In the genomic region with DNA sequence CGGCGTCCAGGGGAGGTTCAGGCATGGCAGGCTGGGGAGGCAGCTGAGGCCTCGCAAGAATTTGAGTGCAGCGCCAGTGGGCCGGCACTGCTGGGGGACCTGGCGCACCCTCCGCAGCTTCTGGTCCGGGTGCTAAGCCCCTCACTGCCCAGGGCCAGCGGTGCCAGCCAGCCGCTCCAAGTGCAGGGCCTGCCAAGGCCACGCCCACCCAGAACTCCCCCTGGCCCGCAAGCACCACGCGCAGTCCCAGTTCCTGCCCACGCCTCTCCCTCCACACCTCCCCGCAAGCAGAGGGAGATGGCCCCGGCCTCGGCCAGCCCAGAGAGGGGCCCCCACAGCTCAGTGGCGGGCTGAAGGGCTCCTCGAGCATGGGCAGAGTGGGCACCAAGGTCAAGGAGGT, we compare ENCODE assay signal across 23 cellular contexts.
DNase-seq lines count a peak whose midpoint lies in the region; ATAC-seq and TF ChIP-seq lines count a peak whose summit lies in the region.
"Had no signal": no experiment of that assay in that cellular context is flagged by ENCODE, and none has a peak within 500 bp of the region (broad histone marks: within the 10 kb centered on the region; RNA-seq: fewer than 3 reads in every experiment).

No MANE protein-coding gene starts in this region.

- H3K36me3 Mint-ChIP-seq in chondrocyte (ENCODE audit: low read depth) = no peaks in the 10 kb centered on the region
- H3K36me3 Mint-ChIP-seq: CD14-positive monocyte; CD4-positive, alpha-beta memory T cell; CD4-positive, CD25-positive, alpha-beta regulatory T cell; CD8-positive, alpha-beta memory T cell had no signal

- H3K14ac ChIP-seq in neuronal stem cell (ENCODE audit: low read length) = peak overlapping the region; percentile 21

- intact Hi-C loops in upper lobe of right lung (cut with DNase I) = no loop called here

- DNase-seq in neuronal stem cell (ENCODE audit: low spot score) = no peak
- DNase-seq in upper lobe of right lung = no peak
- DNase-seq in NCI-H1694 treated with DMSO at 0.1 percent for 48 hours (lab: John Stamatoyannopoulos, UW) = no peak
- no peak for DNase-seq in chondrocyte (ENCODE audit: low spot score)
- DNase-seq: 8988T; ACHN; BE2C; C1 segment of cervical spinal cord; CD4-positive, alpha-beta memory T cell; CD4-positive, CD25-positive, alpha-beta regulatory T cell; CD8-positive, alpha-beta memory T cell; COR-L47; DMS 273 treated with DMSO at 0.1 percent for 48 hours; DMS153; DMS53; DMS79; DND-41; EL; GDM1 had no signal

- no peak overlapping the region for H3K27ac ChIP-seq in neuronal stem cell (replicated peaks; ENCODE audit: low read length)
- H3K27ac ChIP-seq in upper lobe of right lung = no peak overlapping the region
- H3K27ac ChIP-seq: BLaER1 had no signal

- no peak overlapping the region for H4K8ac ChIP-seq in neuronal stem cell (ENCODE audit: low read depth, low read length)

- no peaks in the 10 kb centered on the region for H3K9me3 ChIP-seq in neuronal stem cell (replicated peaks in 1 of 2; ENCODE audit: control insufficient read depth in 2 of 2, insufficient read depth in 1 of 2, low read depth in 1 of 2, low read length in 2 of 2)
- H3K9me3 ChIP-seq in upper lobe of right lung = no peaks in the 10 kb centered on the region
- H3K9me3 ChIP-seq: BE2C had no signal

- no peak overlapping the region for H2AFZ ChIP-seq in neuronal stem cell (ENCODE audit: low read length)

- H2AK5ac ChIP-seq in neuronal stem cell (ENCODE audit: low read depth, low read length) = no peak overlapping the region

- TF ChIP-seq CTCF in upper lobe of right lung (IDR thresholded peaks at IDR 0.05) (no peak), chondrocyte (IDR thresholded peaks at IDR 0.05) (no peak)

- H2BK120ac ChIP-seq in neuronal stem cell (ENCODE audit: low read depth, low read length) = no peak overlapping the region

- no peaks in the 10 kb centered on the region for H3K27me3 ChIP-seq in neuronal stem cell (ENCODE audit: control insufficient read depth in 3 of 3, insufficient read depth in 3 of 3, low read depth in 1 of 3, low read length in 3 of 3)
- H3K27me3 ChIP-seq in upper lobe of right lung = no peaks in the 10 kb centered on the region
- H3K27me3 ChIP-seq: BE2C, BLaER1 had no signal

- H2BK15ac ChIP-seq in neuronal stem cell (ENCODE audit: low read length) = no peak overlapping the region

- no peaks in the 10 kb centered on the region for H3K4me1 ChIP-seq in neuronal stem cell (ENCODE audit: control insufficient read depth in 2 of 2, insufficient read depth in 1 of 2, low read depth in 1 of 2, low read length in 2 of 2)
- no peaks in the 10 kb centered on the region for H3K4me1 ChIP-seq in upper lobe of right lung
- H3K4me1 ChIP-seq: BE2C, BLaER1 had no signal

- WGBS in neuronal stem cell (ENCODE audit: extremely low coverage in 2 of 2, insufficient read length in 2 of 2, insufficient replicate concordance in 1 of 2), 2 donors = no CpG with 5 or more reads among the region's 20 CpGs

- no peak overlapping the region for H3K4me3 ChIP-seq in neuronal stem cell (ENCODE audit: low read length in 2 of 2)
- no peak overlapping the region for H3K4me3 ChIP-seq in upper lobe of right lung
- H3K4me3 ChIP-seq: BLaER1, GM12878 had no signal

- H2BK5ac ChIP-seq in neuronal stem cell (ENCODE audit: low read length) = peak overlapping the region; percentile 13

- peak overlapping the region; percentile 65 for H3K23ac ChIP-seq in neuronal stem cell (ENCODE audit: low read depth, low read length, poor library complexity)

- peak overlapping the region; percentile 76 for H3K18ac ChIP-seq in neuronal stem cell (ENCODE audit: low read length)

- no peak overlapping the region for H3K4me3 Mint-ChIP-seq in chondrocyte (ENCODE audit: unreplicated experiment)
- H3K4me3 Mint-ChIP-seq: CD14-positive monocyte; CD4-positive, alpha-beta memory T cell; CD4-positive, CD25-positive, alpha-beta regulatory T cell; CD8-positive, alpha-beta memory T cell had no signal

- H3K4ac ChIP-seq in neuronal stem cell (ENCODE audit: low read length) = no peak overlapping the region

- H3K36me3 ChIP-seq in neuronal stem cell (replicated peaks in 1 of 2; ENCODE audit: control insufficient read depth in 2 of 2, insufficient read depth in 2 of 2, low read length in 2 of 2) (no peaks in the 10 kb centered on the region), upper lobe of right lung (no peaks in the 10 kb centered on the region)
- H3K36me3 ChIP-seq: BE2C, BLaER1 had no signal

- no peak overlapping the region for H3K27ac Mint-ChIP-seq in chondrocyte (ENCODE audit: unreplicated experiment)
- H3K27ac Mint-ChIP-seq: CD14-positive monocyte; CD4-positive, alpha-beta memory T cell; CD4-positive, CD25-positive, alpha-beta regulatory T cell; CD8-positive, alpha-beta memory T cell had no signal

- H3K4me1 Mint-ChIP-seq in chondrocyte (ENCODE audit: low read depth) = no peaks in the 10 kb centered on the region
- H3K4me1 Mint-ChIP-seq: CD14-positive monocyte; CD4-positive, alpha-beta memory T cell; CD4-positive, CD25-positive, alpha-beta regulatory T cell; CD8-positive, alpha-beta memory T cell had no signal

- no peaks in the 10 kb centered on the region for H3K27me3 Mint-ChIP-seq in chondrocyte (ENCODE audit: low read depth)
- H3K27me3 Mint-ChIP-seq: CD4-positive, alpha-beta memory T cell; CD4-positive, CD25-positive, alpha-beta regulatory T cell; CD8-positive, alpha-beta memory T cell had no signal

- H3K9me3 Mint-ChIP-seq in chondrocyte (ENCODE audit: low read depth) = peaks cover 17% of the 10 kb centered on the region

- no peaks in the 10 kb centered on the region for H3K79me1 ChIP-seq in neuronal stem cell (ENCODE audit: low read depth, low read length)

- ATAC-seq in upper lobe of right lung (peak; percentile 20), HG02970 (IDR thresholded peaks at IDR 0.05; ENCODE audit: low FRiP score, unreplicated experiment) (no peak)
- ATAC-seq: GM12878 had no signal

- H3K9ac ChIP-seq in neuronal stem cell (ENCODE audit: low read depth, low read length, poor library complexity) = no peak overlapping the region
- H3K9ac ChIP-seq: BLaER1 had no signal

- no peak overlapping the region for H3K4me2 ChIP-seq in neuronal stem cell (ENCODE audit: insufficient read depth, low read length, poor library complexity, severe bottlenecking)
- H3K4me2 ChIP-seq: BLaER1 had no signal

- H4K91ac ChIP-seq in neuronal stem cell (ENCODE audit: low read depth, low read length, poor library complexity) = no peak overlapping the region

- H2BK12ac ChIP-seq in neuronal stem cell (ENCODE audit: low read length) = no peak overlapping the region
